1 cellular context compared by ENCODE assay signal in the genomic region with DNA sequence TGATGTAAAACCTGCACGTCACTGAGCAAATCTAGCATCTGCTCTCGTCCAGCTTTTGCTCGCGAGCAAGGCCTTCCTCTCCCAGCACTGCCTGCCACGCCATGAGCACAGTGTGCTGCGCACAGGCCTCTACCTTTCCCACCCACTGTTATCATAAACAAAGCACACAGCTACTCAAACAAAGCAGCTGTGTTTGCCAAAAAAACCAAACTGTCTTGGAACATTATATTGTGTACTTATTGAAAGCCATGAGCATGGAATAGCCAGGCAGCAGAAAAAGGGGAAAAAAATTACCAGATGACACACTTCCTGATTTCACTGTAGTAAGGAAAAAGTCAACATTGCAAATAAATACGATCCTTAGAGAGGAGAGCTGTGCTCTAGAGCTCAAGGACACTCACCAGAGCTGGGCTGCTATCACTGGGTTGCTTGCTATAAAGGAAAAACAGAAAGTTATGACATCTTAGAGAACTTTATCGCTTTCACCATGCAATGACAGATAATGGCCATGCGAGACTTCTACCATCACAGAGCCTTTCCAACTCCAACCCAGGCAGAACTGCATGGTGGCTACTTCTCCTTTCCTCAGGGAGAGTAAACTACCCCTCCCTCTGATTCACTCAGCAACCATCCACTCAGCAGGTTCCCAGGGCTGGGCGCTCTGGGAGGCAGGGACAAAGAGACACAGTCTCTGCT.
TF ChIP-seq lines count a peak whose summit lies in the region.

No MANE protein-coding gene starts in this region.

TF ChIP-seq in IMR-90, 13 proteins besides CTCF, POLR2A, EP300 and RAD21 (continued from another document):
- TF ChIP-seq, protein P1, sequence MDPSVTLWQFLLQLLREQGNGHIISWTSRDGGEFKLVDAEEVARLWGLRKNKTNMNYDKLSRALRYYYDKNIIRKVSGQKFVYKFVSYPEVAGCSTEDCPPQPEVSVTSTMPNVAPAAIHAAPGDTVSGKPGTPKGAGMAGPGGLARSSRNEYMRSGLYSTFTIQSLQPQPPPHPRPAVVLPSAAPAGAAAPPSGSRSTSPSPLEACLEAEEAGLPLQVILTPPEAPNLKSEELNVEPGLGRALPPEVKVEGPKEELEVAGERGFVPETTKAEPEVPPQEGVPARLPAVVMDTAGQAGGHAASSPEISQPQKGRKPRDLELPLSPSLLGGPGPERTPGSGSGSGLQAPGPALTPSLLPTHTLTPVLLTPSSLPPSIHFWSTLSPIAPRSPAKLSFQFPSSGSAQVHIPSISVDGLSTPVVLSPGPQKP (IDR thresholded peaks at IDR 0.05; ENCODE audit: borderline replicate concordance, low read depth, low read length) = no peak
